ENCODE assay signal across 16 cellular contexts in the genomic region with DNA sequence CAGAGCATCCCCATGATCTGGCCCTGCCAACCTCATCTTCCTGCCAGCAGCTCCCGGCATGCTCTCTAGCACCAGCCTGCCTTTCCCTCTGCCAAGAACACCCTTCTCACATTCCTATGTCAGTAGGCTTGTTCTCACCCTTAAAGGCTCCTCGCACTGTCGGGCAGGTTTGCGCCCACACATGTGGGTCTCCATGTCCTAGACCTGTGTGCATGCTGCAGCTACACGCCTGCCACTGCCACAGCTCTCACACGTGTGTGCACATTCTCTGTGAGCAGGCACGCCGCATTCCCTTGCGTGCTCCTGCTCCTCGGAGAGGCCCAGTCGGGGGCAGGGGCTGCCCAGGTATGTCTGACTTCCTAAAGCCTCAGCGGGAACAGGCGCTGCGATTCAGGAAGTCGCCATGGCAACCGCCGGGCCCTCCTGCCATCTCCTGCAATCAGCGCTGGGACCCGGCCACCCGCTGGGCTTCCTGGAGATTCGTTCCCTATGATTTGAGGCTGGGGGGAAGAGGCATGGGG. TPM values are rescaled to one million over a fixed set of nuclear protein-coding genes. Genes with fewer than 3 reads are reported as not detected.
DNase-seq lines count a peak whose midpoint lies in the region; ATAC-seq and TF ChIP-seq lines count a peak whose summit lies in the region.
"Had no signal": no experiment of that assay in that cellular context is flagged by ENCODE, and none has a peak within 500 bp of the region (broad histone marks: within the 10 kb centered on the region; RNA-seq: fewer than 3 reads in every experiment).

No MANE protein-coding gene starts in this region.

- ATAC-seq in left ventricle myocardium superior: peak; percentile 82
- ATAC-seq: gastroesophageal sphincter, T-helper 17 cell had no signal

- DNase-seq in DMS 273 (lab: John Stamatoyannopoulos, UW; ENCODE audit: unreplicated experiment): peak; percentile 45
- no peak for DNase-seq in DMS 273 treated with DMSO at 0.1 percent for 48 hours (lab: John Stamatoyannopoulos, UW)
- DNase-seq in SJCRH30: peak; percentile 43 to 45
- peak; percentile 73 for DNase-seq in left ventricle myocardium superior
- DNase-seq in NCI-H2029 treated with DMSO at 0.1 percent for 48 hours (lab: John Stamatoyannopoulos, UW): no peak
- DNase-seq in activated CD4-positive, alpha-beta T cell treated with anti-CD3 and anti-CD28 coated beads for 4 hours: no peak
- no peak for DNase-seq in NCI-H187 treated with DMSO at 0.1 percent for 48 hours (lab: John Stamatoyannopoulos, UW)
- DNase-seq: CD4-positive, alpha-beta T cell; effector memory CD4-positive, alpha-beta T cell; T-helper 17 cell; transverse colon had no signal

- H3K4me3 ChIP-seq in SJCRH30: no peak overlapping the region
- H3K4me3 ChIP-seq in parathyroid adenoma (ENCODE audit: low read depth, low read length): no peak overlapping the region
- H3K4me3 ChIP-seq: gastroesophageal sphincter, Peyer's patch, transverse colon had no signal

- H3K9ac ChIP-seq in parathyroid adenoma: no peak overlapping the region

- H3K4me1 ChIP-seq in SJCRH30 (peaks cover 6% of the 10 kb centered on the region; the same call in 1 of the 2 replicates), parathyroid adenoma (no peaks in the 10 kb centered on the region)

- H3K79me2 ChIP-seq in parathyroid adenoma: no peaks in the 10 kb centered on the region

- H3K27me3 ChIP-seq in SJCRH30 (peaks cover 3% of the 10 kb centered on the region; the same call in 1 of the 2 replicates), parathyroid adenoma (ENCODE audit: control insufficient read depth, insufficient read depth, low read length) (no peaks in the 10 kb centered on the region)

- intact Hi-C loops in left ventricle myocardium superior (cut with micrococcal nuclease): no loop called here

- H3K9me3 ChIP-seq in SJCRH30 (replicated peaks) (no peaks in the 10 kb centered on the region), parathyroid adenoma (ENCODE audit: control insufficient read depth, low read length) (no peaks in the 10 kb centered on the region)
- H3K9me3 ChIP-seq: gastroesophageal sphincter, Peyer's patch, transverse colon had no signal

- no peak overlapping the region for H3K4me2 ChIP-seq in parathyroid adenoma (ENCODE audit: low read length)

- no peak for TF ChIP-seq CTCF in parathyroid adenoma (IDR thresholded peaks at IDR 0.05)

- H2AFZ ChIP-seq in parathyroid adenoma: peak overlapping the region; percentile 28

- H3K36me3 ChIP-seq in SJCRH30 (no peaks in the 10 kb centered on the region), parathyroid adenoma (ENCODE audit: control insufficient read depth, insufficient read depth, low read length) (no peaks in the 10 kb centered on the region)
- H3K36me3 ChIP-seq: gastroesophageal sphincter, Peyer's patch, transverse colon had no signal

- H3K27ac ChIP-seq in SJCRH30 (no peak overlapping the region), parathyroid adenoma (no peak overlapping the region)
- H3K27ac ChIP-seq: 22Rv1, gastroesophageal sphincter, Peyer's patch, transverse colon had no signal

RNA-seq across cellular contexts. Expression of gene NDUFA8, which starts 28.1 kb away (rescaled TPM):
- 96.1 and 98.8 TPM in 2 replicates for total RNA-seq in SJCRH30 (2014; rRNA removed; shearing (Covaris generic))
- 321 TPM for total RNA-seq in left ventricle myocardium superior

RNA-seq across cellular contexts. Expression of gene MORN5, which starts 28.2 kb away (rescaled TPM):
- total RNA-seq in SJCRH30 (2014; rRNA removed; shearing (Covaris generic)): not detected in 2 replicates
- not detected for total RNA-seq in left ventricle myocardium superior
- total RNA-seq: CD4-positive, alpha-beta T cell; lung microvascular endothelial cell; Peyer's patch; T-helper 17 cell had no signal

RNA-seq across cellular contexts. Expression of gene TTLL11, which starts 38.4 kb away (rescaled TPM):
- total RNA-seq in SJCRH30 (2014; rRNA removed; shearing (Covaris generic)): 4.8 and 8.8 TPM in 2 replicates
- 5.8 TPM for total RNA-seq in left ventricle myocardium superior

Comparison
In these comparisons a context has a peak if more than half of its experiments do, and no peak if none do; other contexts are left out.
1. DNase-seq: peak in DMS 273 (single experiment), SJCRH30 (2 of 2) and left ventricle myocardium superior (single experiment); none in DMS 273 treated with DMSO at 0.1 percent for 48 hours (single experiment), NCI-H2029 treated with DMSO at 0.1 percent for 48 hours (single experiment), activated CD4-positive, alpha-beta T cell treated with anti-CD3 and anti-CD28 coated beads for 4 hours (0 of 2) and NCI-H187 treated with DMSO at 0.1 percent for 48 hours (single experiment).